Comparison of ENCODE assay signal across 13 cellular contexts in the genomic region with DNA sequence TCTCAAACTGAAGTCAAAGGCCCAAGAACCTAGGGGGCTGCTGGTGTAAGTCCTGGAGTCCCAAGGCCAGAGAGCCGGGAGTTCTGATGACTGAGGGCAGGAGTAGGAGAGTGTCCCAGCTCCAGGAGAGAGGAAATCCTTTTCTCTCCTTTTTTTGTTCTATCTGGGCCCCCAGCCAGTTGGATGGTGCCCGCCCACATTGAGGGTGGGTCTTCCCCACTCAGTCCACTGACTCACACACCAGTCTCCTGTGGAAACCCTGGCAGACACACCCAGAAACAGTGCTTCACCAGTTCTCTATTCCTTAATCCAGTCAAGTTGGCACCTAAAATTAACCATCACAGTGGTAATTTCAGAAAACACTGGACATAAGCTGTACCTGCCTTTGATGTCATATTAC. TPM values are rescaled to one million over a fixed set of nuclear protein-coding genes. Genes with fewer than 3 reads are reported as not detected.
DNase-seq lines count a peak whose midpoint lies in the region; ATAC-seq and TF ChIP-seq lines count a peak whose summit lies in the region.
"Had no signal": no experiment of that assay in that cellular context is flagged by ENCODE, and none has a peak within 500 bp of the region (broad histone marks: within the 10 kb centered on the region; RNA-seq: fewer than 3 reads in every experiment).

No MANE protein-coding gene starts in this region.

- no peak overlapping the region for H3K4me3 Mint-ChIP-seq in activated CD4-positive, alpha-beta T cell treated with anti-CD3 and anti-CD28 coated beads, Interleukin-2, amount 10 ng/mL, durations not matched to agents 24 days and 14 days
- no peak overlapping the region for H3K4me3 Mint-ChIP-seq in CD14-positive monocyte
- H3K4me3 Mint-ChIP-seq: nephron progenitor cell had no signal

- no peaks in the 10 kb centered on the region for H3K9me3 Mint-ChIP-seq in activated CD4-positive, alpha-beta T cell treated with anti-CD3 and anti-CD28 coated beads, Interleukin-2, amount 10 ng/mL, durations not matched to agents 24 days and 14 days
- no peaks in the 10 kb centered on the region for H3K9me3 Mint-ChIP-seq in CD14-positive monocyte

- ATAC-seq in thoracic aorta (ENCODE audit: insufficient number of reproducible peaks, low FRiP score, low read depth) (peak; percentile 59), HG03039 (IDR thresholded peaks at IDR 0.05; ENCODE audit: unreplicated experiment) (no peak)

- H3K4me1 ChIP-seq in thoracic aorta (ENCODE audit: control insufficient read depth in 1 of 2, low read depth in 2 of 2): peaks cover 10 to 11% of the 10 kb centered on the region in 2 donors

- H3K27ac ChIP-seq in thoracic aorta: peak overlapping the region; percentile 14 to 60

- H3K9me3 ChIP-seq in thoracic aorta: no peaks in the 10 kb centered on the region

- TF ChIP-seq CTCF in thoracic aorta (IDR thresholded peaks at IDR 0.05) (no peak), CD14-positive monocyte (IDR thresholded peaks at IDR 0.05) (no peak)

- H3K27me3 Mint-ChIP-seq in activated CD4-positive, alpha-beta T cell treated with anti-CD3 and anti-CD28 coated beads, Interleukin-2, amount 10 ng/mL, durations not matched to agents 24 days and 14 days: no peaks in the 10 kb centered on the region
- peaks cover 0 to 1% (median 0%) of the 10 kb centered on the region in 3 donors for H3K27me3 Mint-ChIP-seq in CD14-positive monocyte (ENCODE audit: low read depth in 3 of 3)

- H3K36me3 Mint-ChIP-seq in activated CD4-positive, alpha-beta T cell treated with anti-CD3 and anti-CD28 coated beads, Interleukin-2, amount 10 ng/mL, durations not matched to agents 24 days and 14 days (ENCODE audit: low read depth): peaks cover 14% of the 10 kb centered on the region
- H3K36me3 Mint-ChIP-seq in CD14-positive monocyte: peaks cover 0 to 6% of the 10 kb centered on the region in 2 donors

- H3K4me1 Mint-ChIP-seq in activated CD4-positive, alpha-beta T cell treated with anti-CD3 and anti-CD28 coated beads, Interleukin-2, amount 10 ng/mL, durations not matched to agents 24 days and 14 days: peaks cover 9% of the 10 kb centered on the region
- peaks cover 6% of the 10 kb centered on the region for H3K4me1 Mint-ChIP-seq in CD14-positive monocyte
- H3K4me1 Mint-ChIP-seq: nephron progenitor cell had no signal

- no peak overlapping the region for H3K27ac Mint-ChIP-seq in activated CD4-positive, alpha-beta T cell treated with anti-CD3 and anti-CD28 coated beads, Interleukin-2, amount 10 ng/mL, durations not matched to agents 24 days and 14 days
- H3K27ac Mint-ChIP-seq in CD14-positive monocyte: peak overlapping the region in 2 of 7 donors; percentile 45 to 46
- H3K27ac Mint-ChIP-seq: nephron progenitor cell had no signal

- intact Hi-C loops in activated CD4-positive, alpha-beta T cell treated with anti-CD3 and anti-CD28 coated beads, Interleukin-2, amount 10 ng/mL, durations not matched to agents 24 days and 14 days (cut with micrococcal nuclease): no loop called here
- intact Hi-C loops in CD14-positive monocyte (cut with micrococcal nuclease): no loop called here

- H3K36me3 ChIP-seq in thoracic aorta: no peaks in the 10 kb centered on the region

- DNase-seq in M059J (ENCODE audit: low read depth) (peak; percentile 79), dedifferentiated amniotic fluid mesenchymal stem cell (ENCODE audit: extremely low spot score) (peak; percentile 61), iris pigment epithelial cell (ENCODE audit: low read depth) (peak; percentile 55), thoracic aorta (ENCODE audit: low spot score) (no peak), mesenteric fat pad (ENCODE audit: low spot score) (no peak), CD14-positive monocyte (ENCODE audit: low spot score) (no peak)
- no peak for DNase-seq in activated CD4-positive, alpha-beta T cell treated with anti-CD3 and anti-CD28 coated beads, Interleukin-2, amount 10 ng/mL, durations not matched to agents 24 days and 14 days
- DNase-seq: activated T-cell treated with anti-CD3 and anti-CD28 coated beads for 4 hours; NCI-H2029 treated with DMSO at 0.1 percent for 48 hours; nephron progenitor cell; OCI-M1; stimulated activated CD4-positive, alpha-beta T cell treated with anti-CD3 and anti-CD28 coated beads, Interleukin-4, amount 100 ng/mL, for 24 hours had no signal

- no peak overlapping the region for H3K4me3 ChIP-seq in thoracic aorta

- H3K27me3 ChIP-seq in thoracic aorta (replicated peaks; ENCODE audit: insufficient read depth): no peaks in the 10 kb centered on the region

RNA-seq across cellular contexts. Expression of gene WDR26, which starts 12.7 kb away (rescaled TPM):
- total RNA-seq in M059J (2014; rRNA removed; shearing (Covaris generic)): 37.9 and 58.6 TPM in 2 replicates
- total RNA-seq in thoracic aorta (10 to 100 TPM; 71.5 to 85.9 TPM), mesenteric fat pad (100 TPM)
- 81.0 and 90.9 TPM in 2 replicates for total RNA-seq in activated CD4-positive, alpha-beta T cell treated with anti-CD3 and anti-CD28 coated beads, Interleukin-2, amount 10 ng/mL, durations not matched to agents 24 days and 14 days
- polyA plus RNA-seq in CD14-positive monocyte: 1 to 10 TPM; 2.7 to 4.0 TPM

Comparison
In these comparisons a context has a peak if more than half of its experiments do, and no peak if none do; other contexts are left out.
1. DNase-seq: peak in M059J (single experiment), dedifferentiated amniotic fluid mesenchymal stem cell (single experiment) and iris pigment epithelial cell (single experiment); none in thoracic aorta (single experiment), activated CD4-positive, alpha-beta T cell treated with anti-CD3 and anti-CD28 coated beads, Interleukin-2, amount 10 ng/mL, durations not matched to agents 24 days and 14 days (single experiment), mesenteric fat pad (single experiment) and CD14-positive monocyte (single experiment).